ENCODE assay signal across 31 cellular contexts in the genomic region with DNA sequence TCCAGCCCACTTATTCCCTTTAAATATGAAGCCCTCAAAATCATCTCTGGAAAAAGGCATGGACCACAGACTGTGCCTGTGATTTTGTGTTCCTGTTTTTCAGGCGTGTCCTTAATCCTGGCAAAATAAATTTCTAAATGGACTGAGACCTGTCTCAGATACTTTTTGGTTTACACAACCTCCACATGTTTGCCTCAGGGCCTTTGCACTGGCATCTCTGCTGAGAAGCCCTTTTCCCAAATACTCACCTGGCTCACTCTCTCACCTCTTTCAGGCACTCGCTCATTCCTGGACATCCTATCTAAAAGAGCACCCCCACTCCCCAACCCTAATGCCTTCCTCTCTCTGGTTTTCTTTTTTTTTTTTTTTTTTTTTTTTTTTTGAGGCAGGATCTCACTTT. TPM values are rescaled to one million over a fixed set of nuclear protein-coding genes. Genes with fewer than 3 reads are reported as not detected.
"Had no signal": no experiment of that assay in that cellular context is flagged by ENCODE, and none has a peak within 500 bp of the region (broad histone marks: within the 10 kb centered on the region; RNA-seq: fewer than 3 reads in every experiment).

No MANE protein-coding gene starts in this region.

- H3K4me1 Mint-ChIP-seq: mesothelial cell of epicardium, naive B cell had no signal

- H3K27me3 ChIP-seq: colonic mucosa, esophagus squamous epithelium, gastrocnemius medialis, heart right ventricle, left lung had no signal

- H3K36me3 Mint-ChIP-seq: mesothelial cell of epicardium; naive B cell; naive thymus-derived CD8-positive, alpha-beta T cell had no signal

- DNase-seq: colonic mucosa; cortex of kidney; effector CD8-positive, alpha-beta T cell; effector memory CD8-positive, alpha-beta T cell; endodermal cell; erythroblast; esophagus squamous epithelium; foreskin fibroblast; foreskin melanocyte; gastrocnemius medialis; glutamatergic neuron; head of caudate nucleus; heart right ventricle; hippocampal formation; left cardiac atrium; left lung; lower lobe of right lung; mesenchymal stem cell; mucosa of descending colon; naive B cell; naive thymus-derived CD8-positive, alpha-beta T cell had no signal

- H3K36me3 ChIP-seq: colonic mucosa, esophagus squamous epithelium, gastrocnemius medialis, heart right ventricle, left lung, lower lobe of right lung had no signal

- ATAC-seq: effector memory CD8-positive, alpha-beta T cell; esophagus mucosa; gastrocnemius medialis; heart right ventricle; left cardiac atrium; left lung; lower lobe of right lung; mucosa of descending colon; naive thymus-derived CD8-positive, alpha-beta T cell had no signal

- H3K4me1 ChIP-seq: colonic mucosa, gastrocnemius medialis, heart right ventricle, left lung, lower lobe of right lung had no signal

- H3K4me3 ChIP-seq: colonic mucosa, esophagus squamous epithelium, gastrocnemius medialis, heart right ventricle, left lung, lower lobe of right lung, mucosa of descending colon had no signal

- H3K27ac Mint-ChIP-seq: dendritic cell treated with granulocyte-macrophage colony-stimulating factor and Interleukin-4, amounts not matched to agents 40 ng/mL and 50 ng/mL, for 4 days; endodermal cell; mesothelial cell of epicardium had no signal

- H3K9me3 ChIP-seq: colonic mucosa, esophagus squamous epithelium, gastrocnemius medialis, heart right ventricle, left lung, lower lobe of right lung, mucosa of descending colon had no signal

- H3K9me3 Mint-ChIP-seq: dendritic cell treated with granulocyte-macrophage colony-stimulating factor and Interleukin-4, amounts not matched to agents 40 ng/mL and 50 ng/mL, for 4 days; effector memory CD8-positive, alpha-beta T cell; endodermal cell; mesothelial cell of epicardium; naive B cell had no signal

- H3K27me3 Mint-ChIP-seq: dendritic cell treated with granulocyte-macrophage colony-stimulating factor and Interleukin-4, amounts not matched to agents 40 ng/mL and 50 ng/mL, for 4 days; naive B cell had no signal

- H3K4me3 Mint-ChIP-seq: dendritic cell treated with granulocyte-macrophage colony-stimulating factor and Interleukin-4, amounts not matched to agents 40 ng/mL and 50 ng/mL, for 4 days; effector memory CD8-positive, alpha-beta T cell; endodermal cell; mesothelial cell of epicardium; naive B cell; naive thymus-derived CD8-positive, alpha-beta T cell had no signal

- H3K27ac ChIP-seq: colonic mucosa, epithelial cell of prostate, esophagus squamous epithelium, gastrocnemius medialis, heart right ventricle, left lung, lower lobe of right lung had no signal

RNA-seq across cellular contexts. Expression of a gene that starts 40.5 kb away (rescaled TPM):
- total RNA-seq: colonic mucosa, dermis microvascular lymphatic vessel endothelial cell, esophagus mucosa, esophagus squamous epithelium, gastrocnemius medialis, glomerular endothelial cell, heart right ventricle, kidney epithelial cell, left cardiac atrium, left lung, lower lobe of right lung, lung microvascular endothelial cell, mesenteric fat pad, mesothelial cell of epicardium, mucosa of descending colon, myocyte had no signal
- polyA plus RNA-seq: heart right ventricle had no signal
